ENCODE assay signal across 1 cellular context in genomic region chrX:120468825-120469525, GRCh38.
TF ChIP-seq lines count a peak whose summit lies in the region.

LAMP2 (minus strand) TSS chrX:120469296; CDS start chrX:120469169, 127 bp downstream.

TF ChIP-seq in K562, 482 proteins besides CTCF, POLR2A, EP300 and RAD21 (continued from another document and continues in another):
- TF ChIP-seq CREB3 (tag; conservative IDR thresholded peaks at IDR 0.05; ENCODE audit: low read depth) (no peak), RHOXF2B (CRISPR knock-in tag; conservative IDR thresholded peaks at IDR 0.05) (no peak), OTX1 (CRISPR knock-in tag; IDR thresholded peaks at IDR 0.05) (no peak), SMARCE1 (IDR thresholded peaks at IDR 0.05) (no peak), ARNT (IDR thresholded peaks at IDR 0.05) (no peak), SNAPC5 (CRISPR knock-in tag; IDR thresholded peaks at IDR 0.05) (no peak), AFF1 (IDR thresholded peaks at IDR 0.05; ENCODE audit: low read depth in 1 of 2, partially characterized antibody in 2 of 2) (no peak), ZFP30 (CRISPR knock-in tag; IDR thresholded peaks at IDR 0.05; ENCODE audit: borderline replicate concordance) (no peak), ZNF695 (CRISPR knock-in tag; IDR thresholded peaks at IDR 0.05) (no peak), HMG20B (CRISPR knock-in tag; IDR thresholded peaks at IDR 0.05) (no peak), TBP (optimal IDR thresholded peaks at IDR 0.05; ENCODE audit: low read depth, low read length) (peak; percentile 93), TFAM (CRISPR knock-in tag; conservative IDR thresholded peaks at IDR 0.05) (no peak), CC2D1A (IDR thresholded peaks at IDR 0.05) (no peak), NR2C2 (CRISPR knock-in tag; IDR thresholded peaks at IDR 0.05) (no peak), NR2C2 (tag; IDR thresholded peaks at IDR 0.05) (peak; percentile 80), HEY1 (CRISPR knock-in tag; IDR thresholded peaks at IDR 0.05; ENCODE audit: borderline replicate concordance) (no peak), TRIM24 (IDR thresholded peaks at IDR 0.05) (no peak), MCM7 (IDR thresholded peaks at IDR 0.05) (no peak), HDAC1 (IDR thresholded peaks at IDR 0.05) (peak in 1 of 2 experiments; percentile 51; a peak in 1 of 4 replicates), TEAD1 (CRISPR knock-in tag; IDR thresholded peaks at IDR 0.05) (0 out of 4 replicates have a peak, but pooled peaks of 1 of the 2 experiments have one; percentile 41), SRSF1 (IDR thresholded peaks at IDR 0.05; ENCODE audit: low read depth, low read length) (no peak), ARHGAP35 (IDR thresholded peaks at IDR 0.05; ENCODE audit: partially characterized antibody) (no peak), NR3C1 (CRISPR knock-in tag; IDR thresholded peaks at IDR 0.05) (no peak), ZNF197 (CRISPR knock-in tag; IDR thresholded peaks at IDR 0.05; ENCODE audit: low read depth) (no peak), BDP1 (IDR thresholded peaks at IDR 0.05; ENCODE audit: insufficient read depth, insufficient read length) (no peak), ZNF347 (CRISPR knock-in tag; IDR thresholded peaks at IDR 0.05; ENCODE audit: low read depth) (no peak), ARID1B (IDR thresholded peaks at IDR 0.05) (peak; percentile 32; the same call in 1 of the 2 replicates), TAF1 (IDR thresholded peaks at IDR 0.05; ENCODE audit: control insufficient read depth, extremely low read depth, insufficient read depth, low read length, severe bottlenecking) (peak; percentile 61), HDAC6 (IDR thresholded peaks at IDR 0.05; ENCODE audit: low read depth, low read length) (no peak), JUND (IDR thresholded peaks at IDR 0.05; ENCODE audit: borderline replicate concordance, low read depth, low read length) (peak; percentile 38; the same call in 1 of the 2 replicates), JUND (tag; IDR thresholded peaks at IDR 0.05; ENCODE audit: borderline replicate concordance, low read depth, low read length) (no peak), HMGN3 (IDR thresholded peaks at IDR 0.05; ENCODE audit: borderline replicate concordance, extremely low read depth, insufficient read length, low read depth, low read length) (peak; percentile 46), ZNF384 (IDR thresholded peaks at IDR 0.05; ENCODE audit: low read depth, low read length) (peak; percentile 42; the same call in 1 of the 2 replicates), POLR3G (IDR thresholded peaks at IDR 0.05; ENCODE audit: extremely low read depth, insufficient read length, insufficient replicate concordance) (no peak), ETV1 (tag; conservative IDR thresholded peaks at IDR 0.05; ENCODE audit: low read depth) (0 out of 2 replicates have a peak, but pooled peaks have one; percentile 21), ZNF408 (CRISPR knock-in tag; IDR thresholded peaks at IDR 0.05; ENCODE audit: low read depth) (no peak), ZNF263 (CRISPR knock-in tag; IDR thresholded peaks at IDR 0.05; ENCODE audit: borderline replicate concordance) (no peak), GABPA (tag; conservative IDR thresholded peaks at IDR 0.05; ENCODE audit: low read depth) (peak; percentile 34; the same call in 1 of the 2 replicates), GATA2 (CRISPR knock-in tag; IDR thresholded peaks at IDR 0.05) (no peak), HOMEZ (CRISPR knock-in tag; IDR thresholded peaks at IDR 0.05) (no peak), IRF1 (CRISPR knock-in tag; IDR thresholded peaks at IDR 0.05; ENCODE audit: borderline replicate concordance) (no peak), ZNF644 (tag; IDR thresholded peaks at IDR 0.05; ENCODE audit: low read depth) (no peak), PHB2 (IDR thresholded peaks at IDR 0.05; ENCODE audit: low read depth) (no peak), RERE (CRISPR knock-in tag; IDR thresholded peaks at IDR 0.05; ENCODE audit: borderline replicate concordance) (no peak), ATF2 (CRISPR knock-in tag; IDR thresholded peaks at IDR 0.05) (no peak), HCFC1 (IDR thresholded peaks at IDR 0.05; ENCODE audit: low read depth, low read length) (no peak), ELF4 (CRISPR knock-in tag; IDR thresholded peaks at IDR 0.05) (no peak), ZNF699 (CRISPR knock-in tag; IDR thresholded peaks at IDR 0.05; ENCODE audit: insufficient replicate concordance) (no peak), GTF2B (IDR thresholded peaks at IDR 0.05; ENCODE audit: extremely low read depth, insufficient read length) (peak; percentile 41), CBX2 (IDR thresholded peaks at IDR 0.05; ENCODE audit: insufficient read depth, low read length, poor library complexity, severe bottlenecking) (no peak), RB1 (IDR thresholded peaks at IDR 0.05; ENCODE audit: low read depth) (0 out of 2 replicates have a peak, but pooled peaks have one; percentile 38), KAT7 (CRISPR knock-in tag; IDR thresholded peaks at IDR 0.05; ENCODE audit: borderline replicate concordance) (no peak), E2F5 (CRISPR knock-in tag; IDR thresholded peaks at IDR 0.05) (no peak), MYBL2 (IDR thresholded peaks at IDR 0.05; ENCODE audit: low read depth) (no peak), MYBL2 (CRISPR knock-in tag; IDR thresholded peaks at IDR 0.05; ENCODE audit: borderline replicate concordance) (no peak), ILK (tag; IDR thresholded peaks at IDR 0.05; ENCODE audit: borderline replicate concordance, low read depth) (no peak), PYGO2 (tag; IDR thresholded peaks at IDR 0.05) (no peak), U2AF1 (optimal IDR thresholded peaks at IDR 0.05; ENCODE audit: low read depth, low read length) (no peak), MBD2 (IDR thresholded peaks at IDR 0.05; ENCODE audit: borderline replicate concordance, low read depth) (peak; percentile 46; the same call in 1 of the 2 replicates), HDAC2 (IDR thresholded peaks at IDR 0.05) (no peak), ZNF174 (CRISPR knock-in tag; IDR thresholded peaks at IDR 0.05) (no peak)
